1 cellular context compared by ENCODE assay signal in genomic region chr3:140424726-140425125, GRCh38.
TF ChIP-seq lines count a peak whose summit lies in the region.

No MANE protein-coding gene starts in this region.

TF ChIP-seq in H1, 55 proteins besides CTCF, POLR2A, EP300 and RAD21:
- TF ChIP-seq GTF2F1 (IDR thresholded peaks at IDR 0.05; ENCODE audit: borderline replicate concordance, low read depth, low read length), result no peak
- TF ChIP-seq HDAC6 (IDR thresholded peaks at IDR 0.05; ENCODE audit: low read depth, low read length), result no peak
- no peak for TF ChIP-seq NANOG (IDR thresholded peaks at IDR 0.05; ENCODE audit: insufficient read depth, low read depth, low read length, poor library complexity, severe bottlenecking)
- TF ChIP-seq SAP30 (IDR thresholded peaks at IDR 0.05; ENCODE audit: insufficient read depth, insufficient replicate concordance, low read length), result no peak
- TF ChIP-seq CHD2 (IDR thresholded peaks at IDR 0.05; ENCODE audit: low read length), result no peak
- no peak for TF ChIP-seq POLR2AphosphoS5 (IDR thresholded peaks at IDR 0.05; ENCODE audit: low read depth, low read length)
- TF ChIP-seq SUZ12 (IDR thresholded peaks at IDR 0.05; ENCODE audit: low read length), result no peak
- no peak for TF ChIP-seq TCF12 (IDR thresholded peaks at IDR 0.05; ENCODE audit: low read depth, low read length)
- no peak for TF ChIP-seq TAF7 (optimal IDR thresholded peaks at IDR 0.05; ENCODE audit: borderline replicate concordance, low read depth, low read length)
- TF ChIP-seq CBX5 (IDR thresholded peaks at IDR 0.05; ENCODE audit: low read depth, low read length), result no peak
- TF ChIP-seq CHD1 (IDR thresholded peaks at IDR 0.05; ENCODE audit: low read depth, low read length), result no peak
- TF ChIP-seq MAFK (IDR thresholded peaks at IDR 0.05; ENCODE audit: low read depth, low read length), result no peak
- TF ChIP-seq, protein P1, sequence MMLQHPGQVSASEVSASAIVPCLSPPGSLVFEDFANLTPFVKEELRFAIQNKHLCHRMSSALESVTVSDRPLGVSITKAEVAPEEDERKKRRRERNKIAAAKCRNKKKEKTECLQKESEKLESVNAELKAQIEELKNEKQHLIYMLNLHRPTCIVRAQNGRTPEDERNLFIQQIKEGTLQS (IDR thresholded peaks at IDR 0.05; ENCODE audit: insufficient read depth, low read depth, low read length), result no peak
- no peak for TF ChIP-seq ZNF274 (IDR thresholded peaks at IDR 0.05; ENCODE audit: borderline replicate concordance, extremely low read depth, low read length)
- TF ChIP-seq ASH2L (IDR thresholded peaks at IDR 0.05; ENCODE audit: low read length), result no peak
- TF ChIP-seq RFX5 (IDR thresholded peaks at IDR 0.05; ENCODE audit: borderline replicate concordance, low read depth, low read length), result no peak
- no peak for TF ChIP-seq JUND (IDR thresholded peaks at IDR 0.05; ENCODE audit: low read length)
- TF ChIP-seq EZH2 (IDR thresholded peaks at IDR 0.05; ENCODE audit: low read depth, low read length, severe bottlenecking), result no peak
- no peak for TF ChIP-seq SIRT6 (IDR thresholded peaks at IDR 0.05; ENCODE audit: low read length)
